In genomic region chr12:115630133-115630532, GRCh38 we compare ENCODE assay signal across 9 cellular contexts.
"Had no signal": no experiment of that assay in that cellular context is flagged by ENCODE, and none has a peak within 500 bp of the region (broad histone marks: within the 10 kb centered on the region; RNA-seq: fewer than 3 reads in every experiment).

No MANE protein-coding gene starts in this region.

- H3K4me1 ChIP-seq: HAP-1 had no signal

- H3K4me3 ChIP-seq: GM23248, HAP-1, K562 had no signal

- H2AFZ ChIP-seq: GM23248 had no signal

- H3K36me3 ChIP-seq: HAP-1 had no signal

- H3K9me3 ChIP-seq: HAP-1 had no signal

- H3K27ac ChIP-seq: GM23248 had no signal

- DNase-seq: GM23248, GOT3, H7, HFFc6, IMR-90, KG1 had no signal

- H3K9ac ChIP-seq: GM23248 had no signal

- ATAC-seq: HCT116, K562 had no signal
